ENCODE assay signal across 15 cellular contexts in the genomic region with DNA sequence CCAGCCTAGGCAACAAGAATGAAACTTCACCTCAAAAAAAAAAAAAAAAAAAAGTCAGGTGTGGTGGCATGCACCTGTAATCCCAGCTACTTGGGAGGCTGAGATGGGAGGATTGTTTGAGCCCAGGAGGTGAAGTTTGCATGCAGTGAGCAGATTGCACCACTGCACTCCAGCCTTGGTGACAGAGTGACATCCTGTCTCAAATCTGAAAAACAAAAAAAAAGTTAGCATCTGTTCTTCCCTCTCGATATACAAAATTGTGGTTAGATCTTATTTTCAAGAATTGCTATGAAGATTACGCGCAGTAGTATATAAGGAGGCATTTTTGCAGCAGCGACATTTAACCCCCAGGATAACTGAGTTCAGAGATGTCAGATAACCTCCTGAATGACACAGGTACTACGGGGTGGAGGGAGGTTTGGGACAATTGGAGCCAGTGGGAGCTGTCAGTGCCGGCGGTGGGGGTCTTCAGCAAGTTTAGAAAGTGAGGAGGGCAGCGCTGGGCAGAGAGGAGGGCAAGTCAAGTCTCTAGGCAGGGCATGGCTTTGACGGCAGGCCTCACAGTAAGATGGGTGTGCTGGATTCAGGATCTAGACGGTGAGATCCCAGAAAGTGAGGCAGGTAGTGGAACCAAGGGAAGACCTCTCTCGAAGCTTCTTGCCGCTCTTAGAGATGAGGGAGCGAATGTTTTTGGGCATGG. TPM values are rescaled to one million over a fixed set of nuclear protein-coding genes. Genes with fewer than 3 reads are reported as not detected.
DNase-seq lines count a peak whose midpoint lies in the region; ATAC-seq, FAIRE-seq and TF ChIP-seq lines count a peak whose summit lies in the region.
"Had no signal": no experiment of that assay in that cellular context is flagged by ENCODE, and none has a peak within 500 bp of the region (broad histone marks: within the 10 kb centered on the region; RNA-seq: fewer than 3 reads in every experiment).

No MANE protein-coding gene starts in this region.

- no peak overlapping the region for H3K4me3 Mint-ChIP-seq in activated naive CD8-positive, alpha-beta T cell treated with anti-CD3 and anti-CD28 coated beads, Interleukin-2, amount 50 U/mL, for 24 hours
- H3K4me3 Mint-ChIP-seq in activated naive CD8-positive, alpha-beta T cell treated with anti-CD3 and anti-CD28 coated beads for 36 hours, result no peak overlapping the region
- H3K4me3 Mint-ChIP-seq: activated CD4-positive, alpha-beta T cell treated with anti-CD3 and anti-CD28 coated beads for 36 hours had no signal

- H3K9me3 ChIP-seq in OCI-LY1 (ENCODE audit: low read length) (no peaks in the 10 kb centered on the region), kidney (ENCODE audit: control insufficient read depth in 1 of 2, low read length in 2 of 2) (no peaks in the 10 kb centered on the region), tibial nerve (no peaks in the 10 kb centered on the region)
- H3K9me3 ChIP-seq: SJSA1 had no signal

- TF ChIP-seq CTCF in OCI-LY1 (IDR thresholded peaks at IDR 0.05; ENCODE audit: low read length) (no peak), kidney (IDR thresholded peaks at IDR 0.05; ENCODE audit: borderline replicate concordance, extremely low read depth, insufficient read depth) (no peak), tibial nerve (IDR thresholded peaks at IDR 0.05) (no peak), foreskin keratinocyte (conservative IDR thresholded peaks at IDR 0.05) (no peak)

- FAIRE-seq in kidney (lab: Jason Lieb, UNC), result no peak
- FAIRE-seq: small intestine had no signal

- H3K4me1 Mint-ChIP-seq in activated naive CD8-positive, alpha-beta T cell treated with anti-CD3 and anti-CD28 coated beads, Interleukin-2, amount 50 U/mL, for 24 hours, result peaks cover 17% of the 10 kb centered on the region
- H3K4me1 Mint-ChIP-seq in activated naive CD8-positive, alpha-beta T cell treated with anti-CD3 and anti-CD28 coated beads for 36 hours, result peaks cover 8% of the 10 kb centered on the region

- no peak overlapping the region for H3K9ac ChIP-seq in OCI-LY1 (ENCODE audit: low read length)
- H3K9ac ChIP-seq in kidney (ENCODE audit: low read length in 2 of 2), result no peak overlapping the region

- peak overlapping the region; percentile 41 for H3K27ac ChIP-seq in OCI-LY1 (ENCODE audit: low read depth, low read length, poor library complexity, severe bottlenecking)
- H3K27ac ChIP-seq in kidney (ENCODE audit: low read depth in 2 of 2, low read length in 2 of 2), result no peak overlapping the region
- H3K27ac ChIP-seq in tibial nerve, result peak overlapping the region in 3 of 4 donors; percentile 26 to 87 (median 56)
- no peak overlapping the region for H3K27ac ChIP-seq in foreskin keratinocyte
- H3K27ac ChIP-seq: PC-9, SJSA1 had no signal

- no peak overlapping the region; the same call in 1 of the 2 replicates for H3K4me2 ChIP-seq in OCI-LY1 (ENCODE audit: low read length)
- H3K4me2 ChIP-seq: PC-9 had no signal

- no peak for ATAC-seq in activated naive CD8-positive, alpha-beta T cell treated with anti-CD3 and anti-CD28 coated beads, Interleukin-2, amount 50 U/mL, for 24 hours
- ATAC-seq in foreskin keratinocyte, result no peak
- ATAC-seq: activated CD4-positive, alpha-beta T cell treated with anti-CD3 and anti-CD28 coated beads for 36 hours had no signal

- no peaks in the 10 kb centered on the region for H3K79me2 ChIP-seq in OCI-LY1 (ENCODE audit: insufficient read depth, low read length)

- no peaks in the 10 kb centered on the region for H4K20me1 ChIP-seq in OCI-LY1 (ENCODE audit: insufficient read depth, low read length)

- no peaks in the 10 kb centered on the region for H3K36me3 Mint-ChIP-seq in activated naive CD8-positive, alpha-beta T cell treated with anti-CD3 and anti-CD28 coated beads, Interleukin-2, amount 50 U/mL, for 24 hours (ENCODE audit: low read depth)
- H3K36me3 Mint-ChIP-seq in activated naive CD8-positive, alpha-beta T cell treated with anti-CD3 and anti-CD28 coated beads for 36 hours, result no peaks in the 10 kb centered on the region

- H3K27me3 Mint-ChIP-seq in activated naive CD8-positive, alpha-beta T cell treated with anti-CD3 and anti-CD28 coated beads, Interleukin-2, amount 50 U/mL, for 24 hours, result peaks cover 8% of the 10 kb centered on the region
- peaks cover 7% of the 10 kb centered on the region for H3K27me3 Mint-ChIP-seq in activated naive CD8-positive, alpha-beta T cell treated with anti-CD3 and anti-CD28 coated beads for 36 hours

- TF ChIP-seq EP300 in tibial nerve (IDR thresholded peaks at IDR 0.05), result no peak

- H3K4me1 ChIP-seq in OCI-LY1 (ENCODE audit: insufficient read depth, low read length, severe bottlenecking) (peaks cover 28% of the 10 kb centered on the region), kidney (ENCODE audit: control insufficient read depth in 1 of 2, insufficient read depth in 1 of 2, low read depth in 1 of 2, low read length in 2 of 2) (peaks cover 0 to 4% of the 10 kb centered on the region in 2 donors), tibial nerve (peaks cover 0 to 60% (median 15%) of the 10 kb centered on the region in 4 donors), foreskin keratinocyte (no peaks in the 10 kb centered on the region)

- H3K4me3 ChIP-seq in OCI-LY1 (ENCODE audit: low read depth, low read length, poor library complexity, severe bottlenecking) (no peak overlapping the region), kidney (ENCODE audit: low read length in 2 of 2) (no peak overlapping the region), tibial nerve (no peak overlapping the region)
- H3K4me3 ChIP-seq: PC-9, SJSA1 had no signal

- 83 to 89% methylated on average over 13 of the region's 13 CpGs for WGBS in tibial nerve, 2 donors

- TF ChIP-seq POLR2A in tibial nerve (IDR thresholded peaks at IDR 0.05), result no peak

- H3K27me3 ChIP-seq in OCI-LY1 (ENCODE audit: insufficient read depth, low read length) (no peaks in the 10 kb centered on the region), tibial nerve (no peaks in the 10 kb centered on the region), foreskin keratinocyte (peaks cover 15% of the 10 kb centered on the region)

- no peaks in the 10 kb centered on the region for H3K9me2 ChIP-seq in OCI-LY1 (ENCODE audit: low read depth, low read length)

- no peak for DNase-seq in activated naive CD8-positive, alpha-beta T cell treated with anti-CD3 and anti-CD28 coated beads, Interleukin-2, amount 50 U/mL, for 24 hours
- DNase-seq in activated naive CD8-positive, alpha-beta T cell treated with anti-CD3 and anti-CD28 coated beads for 36 hours, result no peak
- DNase-seq in kidney, result peak; percentile 44
- no peak for DNase-seq in tibial nerve (ENCODE audit: low spot score in 2 of 2)
- DNase-seq in SKM-1 treated with dmso at 0.1 percent for 144 hours (lab: John Stamatoyannopoulos, UW; ENCODE audit: unreplicated experiment), result no peak
- no peak for DNase-seq in mucosa of gallbladder (ENCODE audit: low spot score)
- no peak for DNase-seq in foreskin keratinocyte
- DNase-seq: 8988T; activated CD4-positive, alpha-beta T cell treated with anti-CD3 and anti-CD28 coated beads for 36 hours; DMS 273 treated with DMSO at 0.1 percent for 48 hours; NCI-H2081 treated with DMSO at 0.1 percent for 48 hours; PC-9; small intestine had no signal

- H3F3A ChIP-seq in OCI-LY1 (ENCODE audit: insufficient read depth, low read length), result no peaks in the 10 kb centered on the region

- H3K36me3 ChIP-seq in OCI-LY1 (ENCODE audit: insufficient read depth, low read length) (no peaks in the 10 kb centered on the region), kidney (ENCODE audit: control insufficient read depth in 1 of 2, insufficient read depth in 2 of 2, low read length in 2 of 2) (no peaks in the 10 kb centered on the region), tibial nerve (no peaks in the 10 kb centered on the region)
- H3K36me3 ChIP-seq: SJSA1 had no signal

- intact Hi-C loops in kidney (cut with DNase I), result no loop called here

- H2AFZ ChIP-seq in OCI-LY1 (ENCODE audit: low read length), result no peak overlapping the region
- H2AFZ ChIP-seq: PC-9 had no signal

- H3K27ac Mint-ChIP-seq in activated naive CD8-positive, alpha-beta T cell treated with anti-CD3 and anti-CD28 coated beads, Interleukin-2, amount 50 U/mL, for 24 hours, result peak overlapping the region; percentile 17
- H3K27ac Mint-ChIP-seq in activated naive CD8-positive, alpha-beta T cell treated with anti-CD3 and anti-CD28 coated beads for 36 hours, result no peak overlapping the region
- H3K27ac Mint-ChIP-seq: activated CD4-positive, alpha-beta T cell treated with anti-CD3 and anti-CD28 coated beads for 36 hours had no signal

- no peaks in the 10 kb centered on the region for H3K9me3 Mint-ChIP-seq in activated naive CD8-positive, alpha-beta T cell treated with anti-CD3 and anti-CD28 coated beads, Interleukin-2, amount 50 U/mL, for 24 hours
- no peaks in the 10 kb centered on the region for H3K9me3 Mint-ChIP-seq in activated naive CD8-positive, alpha-beta T cell treated with anti-CD3 and anti-CD28 coated beads for 36 hours

RNA-seq across cellular contexts. Expression of a gene that starts 26.2 kb away (rescaled TPM):
- total RNA-seq in activated naive CD8-positive, alpha-beta T cell treated with anti-CD3 and anti-CD28 coated beads for 36 hours, result 10 to 100 TPM; 63.8 to 65.3 TPM
- total RNA-seq in kidney (36.4 TPM), tibial nerve (10 to 100 TPM; 38.1 to 45.8 (median 43.9) TPM), mucosa of gallbladder (44.3 TPM), foreskin keratinocyte (68.5 and 68.6 TPM in 2 replicates)
- polyA plus RNA-seq in kidney (ENCODE audit: insufficient read depth, low read depth, low replicate concordance) (103 TPM), foreskin keratinocyte (88.8 and 92.9 TPM in 2 replicates)

RNA-seq across cellular contexts. Expression of a gene that starts 56.2 kb away (rescaled TPM):
- total RNA-seq in activated naive CD8-positive, alpha-beta T cell treated with anti-CD3 and anti-CD28 coated beads for 36 hours, result 10 to 100 TPM; 51.9 to 54.7 TPM
- total RNA-seq in kidney, result 36.3 TPM
- 111 TPM for polyA plus RNA-seq in kidney (ENCODE audit: insufficient read depth, low read depth, low replicate concordance)
- total RNA-seq in tibial nerve, result 100 to 1,000 TPM; 175 to 220 (median 177) TPM
- 420 TPM for total RNA-seq in mucosa of gallbladder
- total RNA-seq in foreskin keratinocyte, result 88.6 and 89.7 TPM in 2 replicates
- polyA plus RNA-seq in foreskin keratinocyte, result 42.5 and 48.3 TPM in 2 replicates

Comparison
In these comparisons a context has a peak if more than half of its experiments do, and no peak if none do; other contexts are left out.
1. H3K27ac ChIP-seq: peak in OCI-LY1 (single experiment) and tibial nerve (3 of 4); none in kidney (0 of 2) and foreskin keratinocyte (single experiment).